1 cellular context compared by ENCODE assay signal in the genomic region with DNA sequence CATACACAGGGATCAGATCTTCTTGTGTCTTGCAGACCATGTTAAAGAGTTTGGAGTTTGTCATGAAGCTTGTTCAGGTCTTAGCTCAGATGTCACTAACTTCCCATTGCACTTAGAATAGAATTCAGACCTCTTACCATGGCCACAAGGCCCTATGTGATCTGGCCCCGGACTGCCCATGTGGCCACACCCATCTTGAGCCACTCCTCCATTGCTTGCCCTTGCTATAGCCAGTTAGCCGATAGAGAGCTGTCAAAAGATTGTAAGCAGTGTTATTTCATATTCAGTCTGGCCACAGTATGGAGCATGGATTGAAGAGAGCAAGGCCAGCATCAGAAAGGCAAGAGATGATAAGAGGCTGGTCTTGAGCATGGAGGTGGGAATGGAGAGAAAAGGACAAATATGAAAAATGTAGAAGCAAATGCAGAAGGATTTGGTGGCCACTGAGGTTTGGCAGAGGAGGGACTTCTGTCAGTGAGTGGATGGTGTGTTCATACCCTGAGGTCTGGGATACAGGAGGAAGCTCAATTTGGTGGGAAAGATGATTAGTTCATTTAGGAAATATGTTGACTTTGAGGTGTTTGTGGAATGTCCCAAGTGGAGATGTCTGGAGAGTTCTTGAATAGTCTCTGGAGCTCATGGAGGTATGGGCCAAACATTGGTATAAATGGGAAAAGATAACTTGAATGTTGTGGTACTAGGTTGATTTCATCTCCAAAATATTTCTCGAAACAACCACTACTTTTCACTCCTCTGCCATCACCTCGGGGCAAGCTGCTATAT.
TF ChIP-seq lines count a peak whose summit lies in the region.

No MANE protein-coding gene starts in this region.

TF ChIP-seq in K562, 482 proteins besides CTCF, POLR2A, EP300 and RAD21:
- TF ChIP-seq TAF7 (tag; IDR thresholded peaks at IDR 0.05) (no peak), POLR2B (IDR thresholded peaks at IDR 0.05; ENCODE audit: low read depth, partially characterized antibody) (peak; percentile 36)
- TF ChIP-seq, protein P1, sequence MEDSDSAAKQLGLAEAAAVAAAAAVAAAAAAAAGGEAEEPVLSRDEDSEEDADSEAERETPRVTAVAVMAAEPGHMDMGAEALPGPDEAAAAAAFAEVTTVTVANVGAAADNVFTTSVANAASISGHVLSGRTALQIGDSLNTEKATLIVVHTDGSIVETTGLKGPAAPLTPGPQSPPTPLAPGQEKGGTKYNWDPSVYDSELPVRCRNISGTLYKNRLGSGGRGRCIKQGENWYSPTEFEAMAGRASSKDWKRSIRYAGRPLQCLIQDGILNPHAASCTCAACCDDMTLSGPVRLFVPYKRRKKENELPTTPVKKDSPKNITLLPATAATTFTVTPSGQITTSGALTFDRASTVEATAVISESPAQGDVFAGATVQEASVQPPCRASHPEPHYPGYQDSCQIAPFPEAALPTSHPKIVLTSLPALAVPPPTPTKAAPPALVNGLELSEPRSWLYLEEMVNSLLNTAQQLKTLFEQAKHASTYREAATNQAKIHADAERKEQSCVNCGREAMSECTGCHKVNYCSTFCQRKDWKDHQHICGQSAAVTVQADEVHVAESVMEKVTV (CRISPR knock-in tag; IDR thresholded peaks at IDR 0.05): 0 out of 2 replicates have a peak, but pooled peaks have one; percentile 8
TF ChIP-seq in K562: peak in this region for 2.
